14 cellular contexts compared by ENCODE assay signal in the genomic region with DNA sequence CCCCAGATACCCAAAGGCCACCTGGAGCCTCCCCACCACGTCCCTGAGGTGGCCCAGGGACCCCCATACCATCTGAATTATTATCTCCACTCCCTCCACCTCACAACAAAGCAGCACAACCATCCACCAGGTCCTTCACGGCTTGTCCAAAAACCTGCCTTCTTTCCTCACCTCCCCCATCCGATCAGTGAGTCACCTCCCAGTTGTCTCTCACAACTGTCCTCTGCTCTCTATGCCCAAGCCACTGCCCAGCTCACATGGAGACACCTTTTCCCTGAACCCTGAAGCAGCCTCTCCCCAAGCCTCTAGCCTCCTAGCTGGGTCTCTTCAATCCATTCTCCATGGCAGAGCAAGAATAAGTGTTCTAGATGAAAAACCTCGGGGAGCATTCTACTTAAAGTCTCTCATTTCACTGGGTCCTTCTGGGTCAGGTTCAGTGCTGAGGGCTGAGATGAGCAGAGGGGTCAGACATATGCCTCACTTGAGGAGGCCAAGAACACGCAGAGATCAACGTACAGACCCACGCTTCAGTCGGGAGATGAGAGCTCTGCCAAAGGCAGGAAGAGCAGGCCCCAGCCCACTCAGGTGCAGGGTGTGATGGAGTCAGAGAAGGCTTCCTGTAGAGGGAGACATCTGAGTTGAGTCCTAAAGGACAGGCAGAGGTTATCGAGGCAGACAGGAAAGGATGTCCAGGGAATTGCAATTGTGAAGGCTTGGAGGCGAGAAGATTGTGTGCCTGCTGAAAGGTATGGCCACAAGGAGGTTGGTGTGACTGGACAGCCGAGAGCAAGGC.
DNase-seq lines count a peak whose midpoint lies in the region; FAIRE-seq and TF ChIP-seq lines count a peak whose summit lies in the region.
"Had no signal": no experiment of that assay in that cellular context is flagged by ENCODE, and none has a peak within 500 bp of the region (broad histone marks: within the 10 kb centered on the region; RNA-seq: fewer than 3 reads in every experiment).

No MANE protein-coding gene starts in this region.

- TF ChIP-seq POLR2A in ovary (IDR thresholded peaks at IDR 0.05) = no peak

- H3F3A ChIP-seq in neural progenitor cell (ENCODE audit: low read depth) = peaks cover 8% of the 10 kb centered on the region

- no peak overlapping the region for H2AFZ ChIP-seq in neural progenitor cell (replicated peaks)

- H3K27ac ChIP-seq in neural progenitor cell (no peak overlapping the region), ovary (no peak overlapping the region)
- H3K27ac ChIP-seq: 22Rv1, heart right ventricle, transverse colon had no signal

- no peaks in the 10 kb centered on the region for H3K79me2 ChIP-seq in neural progenitor cell (ENCODE audit: low read depth)

- peak; percentile 72 for FAIRE-seq in bronchial epithelial cell (lab: Jason Lieb, UNC)
- FAIRE-seq: colon had no signal

- H3K9ac ChIP-seq in neural progenitor cell = no peak overlapping the region

- H3K9me3 ChIP-seq in neural progenitor cell (ENCODE audit: low read depth) (no peaks in the 10 kb centered on the region), ovary (no peaks in the 10 kb centered on the region)
- H3K9me3 ChIP-seq: heart right ventricle, transverse colon had no signal

- TF ChIP-seq CTCF in bronchial epithelial cell (IDR thresholded peaks at IDR 0.05; ENCODE audit: insufficient read depth, low read length, severe bottlenecking) (no peak), neural progenitor cell (IDR thresholded peaks at IDR 0.05) (no peak), ovary (IDR thresholded peaks at IDR 0.05) (no peak)

- 83 to 90% (median 86%) methylated on average over 11 of the region's 11 CpGs for WGBS in ovary, 3 donors

- peaks cover 14% of the 10 kb centered on the region for H4K20me1 ChIP-seq in neural progenitor cell (ENCODE audit: low read depth)

- H3K4me2 ChIP-seq in neural progenitor cell = no peak overlapping the region

- H3K4me1 ChIP-seq in neural progenitor cell (peaks cover 24% of the 10 kb centered on the region), ovary (ENCODE audit: insufficient read depth) (no peaks in the 10 kb centered on the region)

- H3K36me3 ChIP-seq in bronchial epithelial cell (ENCODE audit: control insufficient read depth, insufficient read depth, low read length) (no peaks in the 10 kb centered on the region), neural progenitor cell (no peaks in the 10 kb centered on the region), ovary (no peaks in the 10 kb centered on the region)
- H3K36me3 ChIP-seq: transverse colon had no signal

- H3K27ac Mint-ChIP-seq in neural progenitor cell = peak overlapping the region; percentile 12

- H3K27me3 ChIP-seq in bronchial epithelial cell (ENCODE audit: control insufficient read depth, insufficient read depth, low read length) (peaks cover 3% of the 10 kb centered on the region), neural progenitor cell (peaks cover 41% of the 10 kb centered on the region), ovary (no peaks in the 10 kb centered on the region)
- H3K27me3 ChIP-seq: heart right ventricle, transverse colon had no signal

- no peak overlapping the region for H3K4me3 ChIP-seq in bronchial epithelial cell (ENCODE audit: low read depth, low read length)
- H3K4me3 ChIP-seq in neural progenitor cell = no peak overlapping the region
- H3K4me3 ChIP-seq in ovary = no peak overlapping the region
- H3K4me3 ChIP-seq: heart right ventricle, transverse colon had no signal

- TF ChIP-seq EP300 in ovary (IDR thresholded peaks at IDR 0.05) = no peak

- no peak overlapping the region for H3K4me3 Mint-ChIP-seq in neural progenitor cell

- DNase-seq in NCI-H510A treated with DMSO at 0.1 percent for 48 hours (lab: John Stamatoyannopoulos, UW) = peak; percentile 4
- DNase-seq in NCI-H510A (lab: John Stamatoyannopoulos, UW) = no peak
- peak; percentile 21 for DNase-seq in M059J (ENCODE audit: low read depth)
- no peak for DNase-seq in bronchial epithelial cell (ENCODE audit: low read depth)
- no peak for DNase-seq in neural progenitor cell (ENCODE audit: low spot score)
- DNase-seq in ovary = no peak
- no peak for DNase-seq in dedifferentiated amniotic fluid mesenchymal stem cell (ENCODE audit: extremely low spot score)
- no peak for DNase-seq in hypothalamus (lab: John Stamatoyannopoulos, UW)
- DNase-seq: NCI-H1105 treated with DMSO at 0.1 percent for 48 hours, T-helper 1 cell had no signal

- H3K36me3 Mint-ChIP-seq in neural progenitor cell = peaks cover 3% of the 10 kb centered on the region

- peaks cover 23% of the 10 kb centered on the region for H3K27me3 Mint-ChIP-seq in neural progenitor cell (ENCODE audit: insufficient read depth, low read depth)

- peaks cover 36% of the 10 kb centered on the region for H3K4me1 Mint-ChIP-seq in neural progenitor cell

- intact Hi-C loops in ovary (cut with DNase I) = loop anchor here in 2 of 4 donors (2.0 to 10.0 kb wide), 3 partner anchors 43 to 215 kb away; partner anchors contain the start of gene ATG16L2 (in 1 of the 2)

- no peaks in the 10 kb centered on the region for H3K9me3 Mint-ChIP-seq in neural progenitor cell

Comparison
In these comparisons a context has a peak if more than half of its experiments do, and no peak if none do; other contexts are left out.
1. DNase-seq: peak in NCI-H510A treated with DMSO at 0.1 percent for 48 hours (single experiment) and M059J (single experiment); none in NCI-H510A (single experiment), bronchial epithelial cell (single experiment), neural progenitor cell (single experiment), ovary (0 of 5), dedifferentiated amniotic fluid mesenchymal stem cell (single experiment) and hypothalamus (0 of 51).